In the genomic region with DNA sequence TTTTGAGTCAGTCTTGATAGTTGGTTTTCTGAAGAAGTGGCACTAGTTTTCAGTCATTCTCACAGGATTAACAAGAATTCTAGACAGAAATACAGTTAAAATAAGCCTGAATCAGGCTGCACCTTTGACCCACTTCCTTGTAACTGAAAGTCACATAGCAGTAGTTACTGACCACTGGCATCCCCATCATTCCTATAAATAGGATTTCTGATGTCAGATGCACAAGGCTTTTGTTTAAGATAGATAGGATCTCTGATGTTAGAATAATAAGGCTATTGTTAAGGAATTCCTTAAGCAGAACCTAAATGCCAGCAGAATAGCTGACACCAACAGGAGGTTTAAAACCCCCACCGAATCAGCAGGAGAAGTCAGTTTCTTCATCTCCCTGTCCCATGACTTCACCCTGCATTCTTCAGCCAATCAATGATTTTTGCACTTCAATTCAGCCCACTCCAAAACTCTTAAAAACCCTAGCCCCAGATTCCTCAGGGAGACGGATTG, we compare ENCODE assay signal across 1 cellular context.
TF ChIP-seq lines count a peak whose summit lies in the region.

No MANE protein-coding gene starts in this region.

TF ChIP-seq in SK-N-SH treated with all-trans-retinoic acid at 6 μM for 48 hours, 23 proteins besides CTCF, POLR2A, EP300 and RAD21 (continued from another document):
- TF ChIP-seq ZNF70 (CRISPR knock-in tag; IDR thresholded peaks at IDR 0.05) = no peak
- no peak for TF ChIP-seq SNAI2 (CRISPR knock-in tag; IDR thresholded peaks at IDR 0.05)
- TF ChIP-seq BACH2 (CRISPR knock-in tag; IDR thresholded peaks at IDR 0.05; ENCODE audit: borderline replicate concordance) = no peak
- TF ChIP-seq ISL1 (CRISPR knock-in tag; IDR thresholded peaks at IDR 0.05) = no peak
- no peak for TF ChIP-seq ESRRG (CRISPR knock-in tag; IDR thresholded peaks at IDR 0.05)
- no peak for TF ChIP-seq ZNF8 (CRISPR knock-in tag; IDR thresholded peaks at IDR 0.05)
- no peak for TF ChIP-seq POU6F1 (CRISPR knock-in tag; IDR thresholded peaks at IDR 0.05; ENCODE audit: borderline replicate concordance, low read depth)
- TF ChIP-seq CSRNP3 (CRISPR knock-in tag; IDR thresholded peaks at IDR 0.05) = no peak
- no peak for TF ChIP-seq RARB (CRISPR knock-in tag; IDR thresholded peaks at IDR 0.05)
